ENCODE assay signal across 17 cellular contexts in genomic region chr12:27130859-27131258, GRCh38. TPM values are rescaled to one million over a fixed set of nuclear protein-coding genes. Genes with fewer than 3 reads are reported as not detected.
"Had no signal": no experiment of that assay in that cellular context is flagged by ENCODE, and none has a peak within 500 bp of the region (broad histone marks: within the 10 kb centered on the region; RNA-seq: fewer than 3 reads in every experiment).

No MANE protein-coding gene starts in this region.

RNA-seq across cellular contexts. Expression of gene C12orf71, which starts 48.5 kb away (rescaled TPM):
- total RNA-seq: activated B cell treated with CpG ODN at 0.5 μM for 24 hours; activated CD4-positive, alpha-beta memory T cell treated with anti-CD3 and anti-CD28 coated beads for 36 hours; activated CD4-positive, alpha-beta T cell treated with anti-CD3 and anti-CD28 coated beads, Interleukin-2, amount 10 ng/mL, durations not matched to agents 24 days and 14 days; activated CD8-positive, alpha-beta memory T cell treated with anti-CD3 and anti-CD28 coated beads for 36 hours; activated CD8-positive, alpha-beta T cell treated with anti-CD3 and anti-CD28 coated beads for 36 hours; activated naive CD4-positive, alpha-beta T cell treated with anti-CD3 and anti-CD28 coated beads for 36 hours; activated naive CD4-positive, alpha-beta T cell treated with anti-CD3 and anti-CD28 coated beads, Interleukin-2, amount 50 U/mL, for 72 hours; activated naive CD8-positive, alpha-beta T cell treated with anti-CD3 and anti-CD28 coated beads for 36 hours; activated T-cell treated with anti-CD3 and anti-CD28 coated beads, Interleukin-2, amount 50 U/mL, for 4 hours; activated T-cell treated with anti-CD3 and anti-CD28 coated beads, Interleukin-2, amount 50 U/mL, for 72 hours; activated T-helper 1 cell treated with anti-CD3 and anti-CD28 coated beads, Interleukin-12 subunit alpha, Interleukin-12 subunit beta, Interleukin-2, Interleukin-4 antibody, amounts not matched to agents 30 ng/mL and 10 ng/mL and 1 ng/mL, durations not matched to agents 14 hours and 24 hours and 36 hours; activated T-helper 17 cell treated with anti-CD3 and anti-CD28 coated beads, Interleukin-2, amount 50 U/mL, for 72 hours; adrenal gland; aorta; bronchial epithelial cell; cardiac muscle cell; chondrocyte had no signal
- polyA plus RNA-seq: adrenal gland, aorta, cardiac muscle cell had no signal
